Comparison of ENCODE assay signal across 7 cellular contexts in genomic region chr1:231079166-231079565, GRCh38.
"Had no signal": no experiment of that assay in that cellular context is flagged by ENCODE, and none has a peak within 500 bp of the region (broad histone marks: within the 10 kb centered on the region; RNA-seq: fewer than 3 reads in every experiment).

No MANE protein-coding gene starts in this region.

- H3K4me2 ChIP-seq: GM23338 had no signal

- H2AFZ ChIP-seq: GM23338 had no signal

- DNase-seq: H9, HCEC 1CT, KG1 had no signal

- ATAC-seq: GM23338 had no signal

- H3K4me3 ChIP-seq: GM23338 had no signal

- FAIRE-seq: H1, H54, HTR-8/SVneo had no signal
